Comparison of ENCODE assay signal across 16 cellular contexts in genomic region chr5:127648997-127649550, GRCh38. TPM values are rescaled to one million over a fixed set of nuclear protein-coding genes. Genes with fewer than 3 reads are reported as not detected.
DNase-seq lines count a peak whose midpoint lies in the region; ATAC-seq and TF ChIP-seq lines count a peak whose summit lies in the region.
"Had no signal": no experiment of that assay in that cellular context is flagged by ENCODE, and none has a peak within 500 bp of the region (broad histone marks: within the 10 kb centered on the region; RNA-seq: fewer than 3 reads in every experiment).

Gene CTXN3 (plus strand): TSS chr5:127649082. CDS start chr5:127657522, 8,440 bp downstream.

- H3K36me3 ChIP-seq in muscle layer of colon (ENCODE audit: insufficient read depth, low read length) (no peaks in the 10 kb centered on the region), MG63 (no peaks in the 10 kb centered on the region)

- H3K9me3 ChIP-seq in muscle layer of colon (ENCODE audit: low read length) = no peaks in the 10 kb centered on the region
- H3K9me3 ChIP-seq in MG63 = no peaks in the 10 kb centered on the region

- H3K27ac ChIP-seq in VCaP (peak within 1 kb of the TSS; percentile 77), muscle layer of colon (ENCODE audit: low read depth, low read length) (peak within 1 kb of the TSS; percentile 62)
- H3K27ac ChIP-seq: HL-60 had no signal

- no peak for TF ChIP-seq CTCF in VCaP (conservative IDR thresholded peaks at IDR 0.05)

- no peak within 1 kb of the TSS for H3K9ac ChIP-seq in muscle layer of colon (ENCODE audit: low read length)

- peaks cover 63% of the 10 kb centered on the region for H3K4me1 ChIP-seq in muscle layer of colon (ENCODE audit: insufficient read depth, low read length)

- DNase-seq in DMS153 (lab: John Stamatoyannopoulos, UW) = peak; percentile 91
- DNase-seq in NCI-H187 treated with DMSO at 0.1 percent for 48 hours (lab: John Stamatoyannopoulos, UW) = peak; percentile 88
- no peak for DNase-seq in GM19240 (ENCODE audit: insufficient read length, low spot score)
- no peak for DNase-seq in MG63
- DNase-seq: activated CD4-positive, alpha-beta T cell treated with anti-CD3 and anti-CD28 coated beads, Interleukin-2, amount 10 ng/mL, durations not matched to agents 7 days and 5 days; activated effector memory CD4-positive, alpha-beta T cell treated with Interleukin-2 at 50 U/mL for 16 hours; stimulated activated CD4-positive, alpha-beta T cell treated with anti-CD3 and anti-CD28 coated beads, Interleukin-15, amount 100 ng/mL, for 24 hours; T-cell had no signal

- ATAC-seq in HG02840 (IDR thresholded peaks at IDR 0.05; ENCODE audit: low FRiP score, unreplicated experiment) (no peak), GM19023 (IDR thresholded peaks at IDR 0.05; ENCODE audit: unreplicated experiment) (no peak)
- ATAC-seq: T-cell had no signal

- H3K27me3 ChIP-seq in muscle layer of colon (ENCODE audit: control insufficient read depth in 1 of 2, insufficient read depth in 2 of 2, low read length in 2 of 2) = no peaks in the 10 kb centered on the region
- peaks cover 4% of the 10 kb centered on the region; the same call in 1 of the 2 replicates for H3K27me3 ChIP-seq in MG63

- H3K4me3 ChIP-seq in muscle layer of colon (ENCODE audit: low read depth in 1 of 2, low read length in 2 of 2) = no peak within 1 kb of the TSS
- H3K4me3 ChIP-seq in MG63 = no peak within 1 kb of the TSS

RNA-seq across cellular contexts. Expression of gene CTXN3, which starts in this region (rescaled TPM):
- total RNA-seq in MG63 (2014; rRNA removed; shearing (Covaris generic); ENCODE audit: low replicate concordance) = not detected in 2 replicates
- total RNA-seq: activated CD4-positive, alpha-beta T cell treated with anti-CD3 and anti-CD28 coated beads, Interleukin-2, amount 10 ng/mL, durations not matched to agents 7 days and 5 days; cardiac septum; neural crest cell; OCI-LY7; T-cell had no signal

Comparison
In these comparisons a context has a peak if more than half of its experiments do, and no peak if none do; other contexts are left out.
1. DNase-seq: peak in DMS153 (single experiment) and NCI-H187 treated with DMSO at 0.1 percent for 48 hours (single experiment); none in GM19240 (single experiment) and MG63 (single experiment).